In the genomic region with DNA sequence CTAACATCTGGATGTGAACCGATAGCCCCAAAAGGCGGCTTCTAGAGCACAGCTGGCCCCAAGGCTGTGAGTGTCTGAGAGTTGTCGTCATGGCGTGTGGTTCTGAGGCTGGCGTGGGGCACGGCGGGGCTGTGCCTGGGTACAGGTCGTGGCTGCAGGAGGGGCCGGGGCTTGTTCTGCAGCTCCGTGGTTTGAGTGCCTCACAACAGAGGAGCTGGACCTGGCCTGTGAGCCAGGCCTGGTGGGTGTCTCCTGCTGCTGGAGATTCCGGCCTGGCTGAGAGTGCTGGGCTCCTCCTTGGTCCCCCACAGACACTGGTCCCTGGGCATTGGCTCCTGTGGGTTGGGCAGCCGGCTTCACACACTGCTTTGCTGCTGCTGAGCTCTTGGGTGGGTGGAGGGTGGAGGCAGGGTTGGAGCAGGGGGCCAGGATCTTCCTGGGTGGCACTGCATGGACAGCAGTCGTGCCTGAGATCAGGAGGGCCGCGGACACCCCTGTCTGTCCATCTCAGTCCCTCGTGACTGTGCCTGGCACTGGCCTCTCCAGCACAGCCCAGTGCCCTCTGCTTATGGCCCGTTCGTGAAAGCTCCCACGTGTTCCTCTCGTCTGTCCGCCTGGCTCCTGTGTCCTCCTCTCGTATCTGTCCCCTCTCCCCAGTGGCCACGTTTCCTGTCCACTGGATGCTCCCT, we compare ENCODE assay signal across 20 cellular contexts. TPM values are rescaled to one million over a fixed set of nuclear protein-coding genes. Genes with fewer than 3 reads are reported as not detected.
"Had no signal": no experiment of that assay in that cellular context is flagged by ENCODE, and none has a peak within 500 bp of the region (broad histone marks: within the 10 kb centered on the region; RNA-seq: fewer than 3 reads in every experiment).

No MANE protein-coding gene starts in this region.

- H3K27ac Mint-ChIP-seq: activated naive CD8-positive, alpha-beta T cell treated with anti-CD3 and anti-CD28 coated beads for 36 hours; activated T-helper 1 cell treated with anti-CD3 and anti-CD28 coated beads, Interleukin-12 subunit alpha, Interleukin-12 subunit beta, Interleukin-2, Interleukin-4 antibody, amounts not matched to agents 30 ng/mL and 10 ng/mL and 1 ng/mL, durations not matched to agents 14 hours and 24 hours and 36 hours; brain; T-helper 1 cell treated with Interleukin-12 subunit alpha and Interleukin-12 subunit beta and Interleukin-4 antibody, amounts not matched to agents 30 μg/mL and 1 μg/mL, for 36 hours had no signal

- H3K4me3 Mint-ChIP-seq: activated naive CD8-positive, alpha-beta T cell treated with anti-CD3 and anti-CD28 coated beads for 36 hours; activated T-helper 1 cell treated with anti-CD3 and anti-CD28 coated beads, Interleukin-12 subunit alpha, Interleukin-12 subunit beta, Interleukin-2, Interleukin-4 antibody, amounts not matched to agents 30 ng/mL and 10 ng/mL and 1 ng/mL, durations not matched to agents 14 hours and 24 hours and 36 hours; brain; T-helper 1 cell treated with Interleukin-12 subunit alpha and Interleukin-12 subunit beta and Interleukin-4 antibody, amounts not matched to agents 30 μg/mL and 1 μg/mL, for 36 hours had no signal

- H3K27ac ChIP-seq: gastroesophageal sphincter, right lobe of liver, SJSA1, stomach, upper lobe of right lung, WERI-Rb-1 had no signal

- H3K27me3 Mint-ChIP-seq: activated naive CD8-positive, alpha-beta T cell treated with anti-CD3 and anti-CD28 coated beads for 36 hours had no signal

- H3K36me3 Mint-ChIP-seq: activated naive CD8-positive, alpha-beta T cell treated with anti-CD3 and anti-CD28 coated beads for 36 hours had no signal

- DNase-seq: activated CD4-positive, alpha-beta T cell treated with anti-CD3 and anti-CD28 coated beads, Interleukin-2, amount 50 U/mL, for 4 hours; activated gamma-delta T cell treated with Interleukin-2 at 50 U/mL for 16 hours; activated naive CD8-positive, alpha-beta T cell treated with anti-CD3 and anti-CD28 coated beads for 36 hours; amniotic stem cell; central memory CD4-positive, alpha-beta T cell; cortex of kidney; effector CD4-positive, alpha-beta T cell; small intestine; stimulated activated CD4-positive, alpha-beta T cell treated with anti-CD3 and anti-CD28 coated beads, Interleukin-15, amount 100 ng/mL, for 24 hours; stimulated activated CD4-positive, alpha-beta T cell treated with anti-CD3 and anti-CD28 coated beads, Interleukin-4, amount 100 ng/mL, for 1 hour; stomach; upper lobe of right lung; WERI-Rb-1 had no signal

- H3K9me3 Mint-ChIP-seq: activated naive CD8-positive, alpha-beta T cell treated with anti-CD3 and anti-CD28 coated beads for 36 hours; activated T-helper 1 cell treated with anti-CD3 and anti-CD28 coated beads, Interleukin-12 subunit alpha, Interleukin-12 subunit beta, Interleukin-2, Interleukin-4 antibody, amounts not matched to agents 30 ng/mL and 10 ng/mL and 1 ng/mL, durations not matched to agents 14 hours and 24 hours and 36 hours; T-helper 1 cell treated with Interleukin-12 subunit alpha and Interleukin-12 subunit beta and Interleukin-4 antibody, amounts not matched to agents 30 μg/mL and 1 μg/mL, for 36 hours had no signal

RNA-seq across cellular contexts. Expression of gene TEX22, which starts 31.8 kb away (rescaled TPM):
- total RNA-seq: mesenteric fat pad had no signal
